4 cellular contexts compared by ENCODE assay signal in the genomic region with DNA sequence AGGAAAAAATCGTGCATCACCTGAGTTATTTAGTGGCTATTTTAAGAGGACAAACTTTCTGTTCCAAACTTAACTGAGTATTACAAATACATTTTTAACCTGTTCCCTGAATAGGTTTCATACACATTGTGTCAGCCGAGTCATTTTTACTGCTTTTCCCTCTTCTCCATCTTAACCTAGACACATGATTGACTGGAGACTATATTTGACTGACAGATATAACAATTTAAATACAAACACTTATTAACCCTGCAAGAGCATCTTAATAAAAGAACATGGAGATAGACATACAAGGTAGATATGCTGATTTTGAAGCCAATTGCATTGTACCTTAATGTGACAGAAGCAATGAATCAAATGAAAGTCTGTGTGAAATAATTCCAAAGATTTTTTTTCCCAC.
"Had no signal": no experiment of that assay in that cellular context is flagged by ENCODE, and none has a peak within 500 bp of the region (broad histone marks: within the 10 kb centered on the region; RNA-seq: fewer than 3 reads in every experiment).

No MANE protein-coding gene starts in this region.

- ATAC-seq: GM23338, HCT116 had no signal

- H3K9ac ChIP-seq: GM23248 had no signal

- H3K36me3 ChIP-seq: HAP-1 had no signal

- H3K4me2 ChIP-seq: GM23338 had no signal

- H3K9me3 ChIP-seq: HAP-1 had no signal

- H3K4me3 ChIP-seq: GM23248, GM23338, HAP-1 had no signal

- H3K27ac ChIP-seq: GM23248 had no signal

- H2AFZ ChIP-seq: GM23248, GM23338 had no signal
